In genomic region chr16:67431805-67432476, GRCh38 we compare ENCODE assay signal across 8 cellular contexts. TPM values are rescaled to one million over a fixed set of nuclear protein-coding genes. Genes with fewer than 3 reads are reported as not detected.
DNase-seq lines count a peak whose midpoint lies in the region; ATAC-seq and TF ChIP-seq lines count a peak whose summit lies in the region.

No MANE protein-coding gene starts in this region.

- peaks cover 14% of the 10 kb centered on the region for H3K27me3 ChIP-seq in CD8-positive, alpha-beta T cell (ENCODE audit: insufficient read depth, low read length)
- no peaks in the 10 kb centered on the region for H3K27me3 ChIP-seq in Loucy (ENCODE audit: insufficient read depth, low read length, poor library complexity, severe bottlenecking)
- no peaks in the 10 kb centered on the region for H3K27me3 ChIP-seq in dorsolateral prefrontal cortex
- peaks cover 66% of the 10 kb centered on the region for H3K27me3 ChIP-seq in neutrophil

- H3F3A ChIP-seq in Loucy (ENCODE audit: low read depth), result no peaks in the 10 kb centered on the region

- H3K4me3 ChIP-seq in CD8-positive, alpha-beta T cell (ENCODE audit: low read depth, low read length), result peak overlapping the region; percentile 23
- H3K4me3 ChIP-seq in Loucy (ENCODE audit: low read length, poor library complexity, severe bottlenecking) (no peak overlapping the region), dorsolateral prefrontal cortex (peak overlapping the region in 46 of 59 donors; percentile 30 to 69 (median 54)), neutrophil (ENCODE audit: low read depth in 1 of 2, low read length in 1 of 2) (peak overlapping the region; percentile 43 to 49)

- no peaks in the 10 kb centered on the region for H3K79me2 ChIP-seq in Loucy (ENCODE audit: insufficient read depth, low read length)

- CTCF ChIA-PET in CD8-positive, alpha-beta T cell (lab: Charles Lee), result no interaction called here

- DNase-seq in CD8-positive, alpha-beta T cell, result no peak
- no peak for DNase-seq in dorsolateral prefrontal cortex
- DNase-seq in T-helper 2 cell treated with Interferon-gamma antibody and Interleukin-4, amounts not matched to agents 5 μg/mL and 100 μg/mL, for 36 hours (ENCODE audit: low spot score), result no peak
- no peak for DNase-seq in HUDEP-2 (lab: John Stamatoyannopoulos, UW; ENCODE audit: unreplicated experiment in 76 of 76)
- DNase-seq in posterior vena cava (ENCODE audit: low spot score), result no peak
- DNase-seq in NCI-H2107 (lab: John Stamatoyannopoulos, UW), result no peak

- H3K4me1 ChIP-seq in CD8-positive, alpha-beta T cell (ENCODE audit: insufficient read depth, low read length), result peaks cover 7% of the 10 kb centered on the region
- no peaks in the 10 kb centered on the region for H3K4me1 ChIP-seq in Loucy (ENCODE audit: insufficient read depth, low read length, poor library complexity, severe bottlenecking)
- peaks cover 15 to 21% of the 10 kb centered on the region in 2 experiments for H3K4me1 ChIP-seq in neutrophil (ENCODE audit: control insufficient read depth in 1 of 2, insufficient read depth in 1 of 2, low read depth in 1 of 2, low read length in 1 of 2)

- intact Hi-C loops in CD8-positive, alpha-beta T cell (cut with DNase I, micrococcal nuclease), result no loop called here
- intact Hi-C loops in dorsolateral prefrontal cortex (cut with DNase I), result no loop called here
- intact Hi-C loops in posterior vena cava (cut with DNase I), result no loop called here

- H3K9me2 ChIP-seq in Loucy (replicated peaks; ENCODE audit: low read depth, low read length), result no peaks in the 10 kb centered on the region

- no peaks in the 10 kb centered on the region for H3K9me3 ChIP-seq in CD8-positive, alpha-beta T cell (ENCODE audit: low read length)
- H3K9me3 ChIP-seq in Loucy (ENCODE audit: insufficient read depth, low read depth, low read length), result no peaks in the 10 kb centered on the region
- H3K9me3 ChIP-seq in neutrophil, result no peaks in the 10 kb centered on the region

- peaks cover 30% of the 10 kb centered on the region for H3K27me3 Mint-ChIP-seq in CD8-positive, alpha-beta T cell (ENCODE audit: low read depth)
- H3K27me3 Mint-ChIP-seq in T-helper 2 cell treated with Interferon-gamma antibody and Interleukin-4, amounts not matched to agents 5 μg/mL and 100 μg/mL, for 36 hours (ENCODE audit: low read depth), result peaks cover 43% of the 10 kb centered on the region

- POLR2A ChIA-PET in CD8-positive, alpha-beta T cell (lab: Charles Lee), result no interaction called here

- H3K4me3 Mint-ChIP-seq in CD8-positive, alpha-beta T cell, result peak overlapping the region; percentile 74
- H3K4me3 Mint-ChIP-seq in T-helper 2 cell treated with Interferon-gamma antibody and Interleukin-4, amounts not matched to agents 5 μg/mL and 100 μg/mL, for 36 hours, result no peak overlapping the region

- no peaks in the 10 kb centered on the region for H4K20me1 ChIP-seq in Loucy (ENCODE audit: insufficient read depth, low read length, poor library complexity, severe bottlenecking)

- H3K9me3 Mint-ChIP-seq in CD8-positive, alpha-beta T cell, result no peaks in the 10 kb centered on the region
- H3K9me3 Mint-ChIP-seq in T-helper 2 cell treated with Interferon-gamma antibody and Interleukin-4, amounts not matched to agents 5 μg/mL and 100 μg/mL, for 36 hours, result no peaks in the 10 kb centered on the region

- no peak overlapping the region for H2AFZ ChIP-seq in Loucy (ENCODE audit: low read length)

- peak overlapping the region; percentile 36 for H3K9ac ChIP-seq in Loucy (ENCODE audit: low read depth, low read length, poor library complexity, severe bottlenecking)

- ATAC-seq in CD8-positive, alpha-beta T cell, result no peak

- no peaks in the 10 kb centered on the region for H3K36me3 ChIP-seq in CD8-positive, alpha-beta T cell (ENCODE audit: insufficient read depth, low read length)
- H3K36me3 ChIP-seq in Loucy (ENCODE audit: insufficient read depth, low read length) (no peaks in the 10 kb centered on the region), neutrophil (peaks cover 25% of the 10 kb centered on the region)

- H3K27ac Mint-ChIP-seq in CD8-positive, alpha-beta T cell, result no peak overlapping the region
- no peak overlapping the region for H3K27ac Mint-ChIP-seq in T-helper 2 cell treated with Interferon-gamma antibody and Interleukin-4, amounts not matched to agents 5 μg/mL and 100 μg/mL, for 36 hours

- H3K27ac ChIP-seq in CD8-positive, alpha-beta T cell (ENCODE audit: low read depth, low read length), result no peak overlapping the region
- peak overlapping the region in 19 of 59 donors; percentile 5 to 70 (median 44) for H3K27ac ChIP-seq in dorsolateral prefrontal cortex
- no peak overlapping the region for H3K27ac ChIP-seq in neutrophil

- H3K36me3 Mint-ChIP-seq in CD8-positive, alpha-beta T cell, result peaks cover 6% of the 10 kb centered on the region
- no peaks in the 10 kb centered on the region for H3K36me3 Mint-ChIP-seq in T-helper 2 cell treated with Interferon-gamma antibody and Interleukin-4, amounts not matched to agents 5 μg/mL and 100 μg/mL, for 36 hours (ENCODE audit: low read depth)

- no peak overlapping the region for H3K4me2 ChIP-seq in Loucy (ENCODE audit: low read depth, low read length, poor library complexity, severe bottlenecking)

- peaks cover 11% of the 10 kb centered on the region for H3K4me1 Mint-ChIP-seq in CD8-positive, alpha-beta T cell (ENCODE audit: low read depth)
- peaks cover 5% of the 10 kb centered on the region for H3K4me1 Mint-ChIP-seq in T-helper 2 cell treated with Interferon-gamma antibody and Interleukin-4, amounts not matched to agents 5 μg/mL and 100 μg/mL, for 36 hours (ENCODE audit: low read depth)

- TF ChIP-seq CTCF in CD8-positive, alpha-beta T cell (IDR thresholded peaks at IDR 0.05), result no peak
- no peak for TF ChIP-seq CTCF in Loucy (conservative IDR thresholded peaks at IDR 0.05; ENCODE audit: low read length)
- TF ChIP-seq CTCF in dorsolateral prefrontal cortex (IDR thresholded peaks at IDR 0.05 in 54 of 56, conservative IDR thresholded peaks at IDR 0.05 in 2 of 56; ENCODE audit: low read depth in 1 of 56, partially characterized antibody in 56 of 56), result no peak
- no peak for TF ChIP-seq CTCF in neutrophil (IDR thresholded peaks at IDR 0.05)

RNA-seq across cellular contexts. Expression of gene HSD11B2, which starts 1.0 kb away (rescaled TPM):
- total RNA-seq in CD8-positive, alpha-beta T cell, result not detected
- total RNA-seq in dorsolateral prefrontal cortex (10 to 100 TPM in 24 of 120 experiments, 1 to 10 TPM in 89, under 1 TPM in 7; 0.58 to 24.5 (median 6.2) TPM), posterior vena cava (1 to 10 TPM in 1 of 2 donors, under 1 TPM in 1; 0.43 to 3.2 TPM)

RNA-seq across cellular contexts. Expression of gene ZDHHC1, which starts 15.7 kb away (rescaled TPM):
- not detected for total RNA-seq in CD8-positive, alpha-beta T cell
- 10 to 100 TPM in 81 of 120 experiments, 1 to 10 TPM in 39; 5.3 to 22.6 (median 11.7) TPM for total RNA-seq in dorsolateral prefrontal cortex
- total RNA-seq in posterior vena cava, result 10 to 100 TPM; 10.7 to 11.3 TPM

RNA-seq across cellular contexts. Expression of gene TPPP3, which starts 38.6 kb away (rescaled TPM):
- not detected for total RNA-seq in CD8-positive, alpha-beta T cell
- total RNA-seq in dorsolateral prefrontal cortex (100 to 1,000 TPM in 32 of 120 experiments, 10 to 100 TPM in 88; 25.3 to 256 (median 73.1) TPM), posterior vena cava (10 to 100 TPM in 1 of 2 donors, 1 to 10 TPM in 1; 8.2 to 39.3 TPM)

RNA-seq across cellular contexts. Expression of gene ATP6V0D1, which starts 49.0 kb away (rescaled TPM):
- total RNA-seq in CD8-positive, alpha-beta T cell, result 10 to 100 TPM; 56.3 to 62.0 TPM
- total RNA-seq in dorsolateral prefrontal cortex, result 100 to 1,000 TPM in 118 of 120 experiments, 10 to 100 TPM in 2; 97.6 to 219 (median 177) TPM
- total RNA-seq in posterior vena cava, result 10 to 100 TPM; 56.7 to 73.4 TPM

RNA-seq across cellular contexts. Expression of gene AGRP, which starts 51.4 kb away (rescaled TPM):
- not detected for total RNA-seq in CD8-positive, alpha-beta T cell
- total RNA-seq in dorsolateral prefrontal cortex (1 to 10 TPM in 2 of 120 experiments, under 1 TPM in 10, not detected in 108; 0.52 to 1.1 (median 0.72) TPM), posterior vena cava (not detected)

Comparison
In these comparisons a context has a peak if more than half of its experiments do, and no peak if none do; other contexts are left out.
1. RNA of gene ZDHHC1, which starts 15.7 kb away (total RNA-seq): 5.3 to 22.6 TPM in dorsolateral prefrontal cortex and 10.7 to 11.3 TPM in posterior vena cava; not detected in CD8-positive, alpha-beta T cell; every median in the first group is over 4 times any median in the second.
2. RNA of gene TPPP3, which starts 38.6 kb away (total RNA-seq): 25.3 to 256 TPM in dorsolateral prefrontal cortex and 8.2 to 39.3 TPM in posterior vena cava; not detected in CD8-positive, alpha-beta T cell; every median in the first group is over 4 times any median in the second.